In the genomic region with DNA sequence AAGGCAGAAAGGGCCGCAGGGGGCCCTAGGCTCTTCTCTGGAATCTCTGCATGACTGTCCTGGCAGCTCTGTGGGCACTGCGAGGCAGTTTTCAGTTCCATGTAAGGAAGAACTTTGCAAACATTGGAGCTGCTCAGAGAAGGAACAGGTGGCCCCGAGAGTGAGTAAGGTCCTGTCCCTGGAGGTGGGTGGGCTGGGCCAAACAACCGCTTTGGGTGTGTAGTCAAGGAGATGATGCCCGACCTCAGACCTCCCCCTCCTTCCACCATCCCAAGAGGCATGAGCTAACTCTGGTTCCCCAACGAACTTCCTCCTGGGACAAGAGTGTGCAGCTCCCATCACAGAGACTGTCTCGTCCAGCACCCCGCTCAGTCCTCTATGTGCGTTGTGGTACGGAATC, we compare ENCODE assay signal across 17 cellular contexts. TPM values are rescaled to one million over a fixed set of nuclear protein-coding genes. Genes with fewer than 3 reads are reported as not detected.
A peak's percentile ranks its signal among the peaks of the same experiment; 100 is the strongest.
DNase-seq lines count a peak whose midpoint lies in the region; ATAC-seq, FAIRE-seq and TF ChIP-seq lines count a peak whose summit lies in the region.
"Had no signal": no experiment of that assay in that cellular context is flagged by ENCODE, and none has a peak within 500 bp of the region (broad histone marks: within the 10 kb centered on the region; RNA-seq: fewer than 3 reads in every experiment).

No MANE protein-coding gene starts in this region.

- H3K9ac ChIP-seq in skeletal muscle satellite cell (ENCODE audit: low read depth, low read length): peak overlapping the region; percentile 35

- TF ChIP-seq CTCF in heart left ventricle (IDR thresholded peaks at IDR 0.05) (no peak), Caco-2 (IDR thresholded peaks at IDR 0.05; ENCODE audit: insufficient read depth in 1 of 2, low read depth in 1 of 2, low read length in 1 of 2, severe bottlenecking in 1 of 2, unreplicated experiment in 1 of 2) (no peak), prostate gland (IDR thresholded peaks at IDR 0.05) (no peak)

- H3K27me3 ChIP-seq in heart left ventricle: no peaks in the 10 kb centered on the region
- H3K27me3 ChIP-seq in skeletal muscle satellite cell (ENCODE audit: control insufficient read depth, insufficient read depth, low read length): no peaks in the 10 kb centered on the region
- H3K27me3 ChIP-seq in Caco-2 (replicated peaks; ENCODE audit: control insufficient read depth, insufficient read depth, low read length): no peaks in the 10 kb centered on the region
- H3K27me3 ChIP-seq in prostate gland (replicated peaks; ENCODE audit: insufficient read depth): no peaks in the 10 kb centered on the region

- CTCF ChIA-PET in Caco-2 (lab: Charles Lee): interaction anchor here (0.5 to 0.7 kb wide), 4 partner anchors 96 to 340 kb away, joined by 3 read pairs; no protein-coding TSS in a partner anchor

- H3K36me3 ChIP-seq in heart left ventricle (peaks cover 0 to 60% (median 0%) of the 10 kb centered on the region in 9 donors), skeletal muscle satellite cell (ENCODE audit: insufficient read depth, low read length) (no peaks in the 10 kb centered on the region), Caco-2 (ENCODE audit: control insufficient read depth, insufficient read depth, low read length) (no peaks in the 10 kb centered on the region), prostate gland (no peaks in the 10 kb centered on the region)

- ATAC-seq in heart left ventricle (peak; percentile 11 to 59 (median 52)), GM21447 (IDR thresholded peaks at IDR 0.05; ENCODE audit: unreplicated experiment) (no peak)
- ATAC-seq: stimulated activated effector memory CD8-positive, alpha-beta T cell treated with anti-CD3 and anti-CD28 coated beads, Interleukin-12 subunit alpha, Interleukin-12 subunit beta, amount 100 ng/mL, for 72 hours had no signal

- peak overlapping the region; percentile 51 for H3K4me2 ChIP-seq in skeletal muscle satellite cell (ENCODE audit: low read length)

- FAIRE-seq in RCC 7860 (lab: Jason Lieb, UNC): peak; percentile 44
- FAIRE-seq: H1, keratinocyte had no signal

- no peaks in the 10 kb centered on the region for H3K9me3 ChIP-seq in heart left ventricle
- no peaks in the 10 kb centered on the region for H3K9me3 ChIP-seq in skeletal muscle satellite cell (replicated peaks; ENCODE audit: low read length)
- no peaks in the 10 kb centered on the region for H3K9me3 ChIP-seq in Caco-2
- H3K9me3 ChIP-seq in prostate gland: no peaks in the 10 kb centered on the region

- BruUV-seq in Caco-2 (replicated peaks; lab: Mats Ljungman, UMichigan): no TSS peak

- POLR2A ChIA-PET in Caco-2 (lab: Charles Lee): no interaction called here

- H3K4me1 ChIP-seq in heart left ventricle (peaks cover 0 to 69% (median 0%) of the 10 kb centered on the region in 12 donors), skeletal muscle satellite cell (ENCODE audit: control insufficient read depth, insufficient read depth, low read length) (peaks cover 45% of the 10 kb centered on the region), Caco-2 (peaks cover 6% of the 10 kb centered on the region; the same call in 1 of the 2 replicates), prostate gland (replicated peaks) (no peaks in the 10 kb centered on the region)

- H3K27ac ChIP-seq in heart left ventricle (peak overlapping the region in 4 of 12 donors; percentile 42 to 81 (median 48)), prostate gland (no peak overlapping the region)

- DNase-seq in ELR (ENCODE audit: low read depth) (peak; percentile 48), RCC 7860 (ENCODE audit: low spot score) (peak; percentile 86), heart left ventricle (peak in 4 of 5 donors; percentile 42 to 67 (median 54)), Caco-2 (no peak), kidney tubule cell (ENCODE audit: low spot score) (no peak), prostate gland (ENCODE audit: low spot score) (no peak)
- DNase-seq: activated CD4-positive, alpha-beta T cell treated with anti-CD3 and anti-CD28 coated beads, Interleukin-2, amount 50 U/mL, for 1 hour; activated gamma-delta T cell treated with Interleukin-2 at 50 U/mL for 16 hours; CD4-positive, alpha-beta memory T cell; NCI-H1417 treated with DMSO at 0.1 percent for 48 hours; nephron progenitor cell had no signal

- TF ChIP-seq POLR2A in heart left ventricle (IDR thresholded peaks at IDR 0.05) (no peak), prostate gland (IDR thresholded peaks at IDR 0.05) (no peak)

- 66 to 82% (median 70%) methylated on average over 8 to 10 of the region's 10 CpGs for WGBS in heart left ventricle, 4 donors
- 53% methylated on average over 10 of the region's 10 CpGs for WGBS in prostate gland

- intact Hi-C loops in heart left ventricle (cut with DNase I): no loop called here
- intact Hi-C loops in Caco-2 (cut with micrococcal nuclease; ENCODE audit: unreplicated experiment): no loop called here
- intact Hi-C loops in prostate gland (cut with DNase I): no loop called here

- H3K9me3 Mint-ChIP-seq in Caco-2 (ENCODE audit: unreplicated experiment): no peaks in the 10 kb centered on the region
- H3K9me3 Mint-ChIP-seq: CD4-positive, alpha-beta memory T cell; nephron progenitor cell; stimulated activated effector memory CD8-positive, alpha-beta T cell treated with anti-CD3 and anti-CD28 coated beads, Interleukin-12 subunit alpha, Interleukin-12 subunit beta, amount 100 ng/mL, for 72 hours had no signal

- H3K36me3 Mint-ChIP-seq in Caco-2 (ENCODE audit: insufficient read depth, unreplicated experiment): no peaks in the 10 kb centered on the region
- H3K36me3 Mint-ChIP-seq: CD4-positive, alpha-beta memory T cell; stimulated activated effector memory CD8-positive, alpha-beta T cell treated with anti-CD3 and anti-CD28 coated beads, Interleukin-12 subunit alpha, Interleukin-12 subunit beta, amount 100 ng/mL, for 72 hours had no signal

- H3K4me3 ChIP-seq in heart left ventricle: no peak overlapping the region
- peak overlapping the region; percentile 28 for H3K4me3 ChIP-seq in skeletal muscle satellite cell (ENCODE audit: low read length)
- H3K4me3 ChIP-seq in Caco-2 (ENCODE audit: low read depth, low read length): no peak overlapping the region
- no peak overlapping the region for H3K4me3 ChIP-seq in prostate gland

- no peak overlapping the region for H3K4me3 Mint-ChIP-seq in Caco-2 (ENCODE audit: unreplicated experiment)
- H3K4me3 Mint-ChIP-seq: CD4-positive, alpha-beta memory T cell; nephron progenitor cell; stimulated activated effector memory CD8-positive, alpha-beta T cell treated with anti-CD3 and anti-CD28 coated beads, Interleukin-12 subunit alpha, Interleukin-12 subunit beta, amount 100 ng/mL, for 72 hours had no signal

- peaks cover 6% of the 10 kb centered on the region for H3K4me1 Mint-ChIP-seq in Caco-2 (ENCODE audit: low read depth, unreplicated experiment)

- H3K27me3 Mint-ChIP-seq in Caco-2 (ENCODE audit: insufficient read depth, unreplicated experiment): no peaks in the 10 kb centered on the region

- no peak overlapping the region for H3K27ac Mint-ChIP-seq in Caco-2 (ENCODE audit: unreplicated experiment)
- H3K27ac Mint-ChIP-seq: CD4-positive, alpha-beta memory T cell had no signal

RNA-seq across cellular contexts. Expression of gene CSF1R, which starts 20.5 kb away (rescaled TPM):
- total RNA-seq in heart left ventricle (100 to 1,000 TPM in 1 of 9 donors, 10 to 100 TPM in 6, 1 to 10 TPM in 2; 5.8 to 143 (median 12.0) TPM), Caco-2 (2022) (5.8 and 8.2 TPM in 2 replicates), prostate gland (10 to 100 TPM; 11.0 to 36.4 TPM)
- polyA plus RNA-seq in heart left ventricle: 1 to 10 TPM; 5.0 to 5.6 TPM
- total RNA-seq in skeletal muscle satellite cell (2012; rRNA removed): 0.22 TPM in 1 of 2 replicates, not detected in the other
- total RNA-seq: H1, HT-29 had no signal
- polyA plus RNA-seq: keratinocyte had no signal

Comparison
In these comparisons a context has a peak if more than half of its experiments do, and no peak if none do; other contexts are left out.
1. DNase-seq: peak in ELR (single experiment), RCC 7860 (single experiment) and heart left ventricle (4 of 5); none in Caco-2 (0 of 2), kidney tubule cell (single experiment) and prostate gland (single experiment).